Comparison of ENCODE assay signal across 19 cellular contexts in the genomic region with DNA sequence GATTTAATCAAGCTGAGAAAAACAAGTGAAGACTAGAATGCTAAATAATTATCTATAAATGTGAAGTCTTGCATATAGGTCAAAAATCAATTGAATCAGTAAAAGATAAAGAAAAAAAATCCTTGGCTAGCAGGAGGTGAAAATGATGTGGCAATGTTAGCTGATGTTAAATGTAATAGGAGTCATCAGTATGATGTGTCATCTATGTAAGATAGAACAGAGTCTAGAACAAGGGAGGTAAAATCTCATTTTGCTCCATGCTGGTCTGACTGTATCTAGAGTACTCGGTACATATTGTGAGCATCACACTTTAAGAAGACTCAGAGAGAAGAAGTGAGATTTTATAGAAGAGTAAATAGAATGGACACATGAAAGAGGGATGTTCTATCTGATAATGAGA.
"Had no signal": no experiment of that assay in that cellular context is flagged by ENCODE, and none has a peak within 500 bp of the region (broad histone marks: within the 10 kb centered on the region; RNA-seq: fewer than 3 reads in every experiment).

No MANE protein-coding gene starts in this region.

- H3K27ac ChIP-seq: RWPE1, SJCRH30 had no signal

- H3K4me3 ChIP-seq: SJCRH30 had no signal

- H3K4me1 ChIP-seq: SJCRH30 had no signal

- H3K36me3 ChIP-seq: SJCRH30 had no signal

- H3K27me3 ChIP-seq: SJCRH30 had no signal

- ATAC-seq: Right ventricle myocardium inferior, SK-N-SH treated with all-trans-retinoic acid at 6 μM for 48 hours had no signal

- DNase-seq: KBM-7, MM.1S, NCI-H1092 treated with DMSO at 0.1 percent for 48 hours, NCI-H1436, NCI-H187, NCI-H2029, NCI-H2081 treated with DMSO at 0.1 percent for 48 hours, NCI-H2171, NCI-H226, NCI-H446, NCI-H510A, NCI-H524 treated with DMSO at 0.1 percent for 48 hours, NCI-H69, NCI-H774, SHP77 treated with DMSO at 0.1 percent for 48 hours, SJCRH30 had no signal

- H3K9me3 ChIP-seq: SJCRH30 had no signal
